Comparison of ENCODE assay signal across 15 cellular contexts in genomic region chr2:72414108-72414507, GRCh38.
A peak's percentile ranks its signal among the peaks of the same experiment; 100 is the strongest.
DNase-seq lines count a peak whose midpoint lies in the region; TF ChIP-seq lines count a peak whose summit lies in the region.
"Had no signal": no experiment of that assay in that cellular context is flagged by ENCODE, and none has a peak within 500 bp of the region (broad histone marks: within the 10 kb centered on the region; RNA-seq: fewer than 3 reads in every experiment).

No MANE protein-coding gene starts in this region.

- H3K36me3 ChIP-seq in WERI-Rb-1, result no peaks in the 10 kb centered on the region

- peak; percentile 48 for DNase-seq in AG08395 (ENCODE audit: low spot score)
- DNase-seq in GM03348 (ENCODE audit: low spot score), result peak; percentile 37
- DNase-seq in astrocyte of the hippocampus (ENCODE audit: low read depth, low spot score), result peak; percentile 13
- DNase-seq in fibroblast of the aortic adventitia (ENCODE audit: low read depth), result peak; percentile 80
- no peak for DNase-seq in NCI-H345 (lab: John Stamatoyannopoulos, UW)
- no peak for DNase-seq in activated naive CD4-positive, alpha-beta T cell treated with anti-CD3 and anti-CD28 coated beads, Interleukin-2, amount 50 U/mL, for 16 hours
- no peak for DNase-seq in WERI-Rb-1
- no peak for DNase-seq in NCI-H526 treated with DMSO at 0.1 percent for 48 hours (lab: John Stamatoyannopoulos, UW)
- DNase-seq: 8988T, GOT3, KBM-7, NCI-H146, NCI-H2081, NCI-H510A treated with DMSO at 0.1 percent for 48 hours had no signal

- no peak overlapping the region for H3K4me3 ChIP-seq in fibroblast of the aortic adventitia (ENCODE audit: low read depth, low read length)
- H3K4me3 ChIP-seq in WERI-Rb-1 (ENCODE audit: low read depth, low read length), result no peak overlapping the region

- H3K9me3 ChIP-seq in WERI-Rb-1 (ENCODE audit: severe bottlenecking), result no peaks in the 10 kb centered on the region

- H3K27me3 ChIP-seq in WERI-Rb-1 (ENCODE audit: insufficient read depth, low read depth, severe bottlenecking), result no peaks in the 10 kb centered on the region

- no peak for TF ChIP-seq CTCF in fibroblast of the aortic adventitia (IDR thresholded peaks at IDR 0.05; ENCODE audit: insufficient read depth, low read length)
- no peak for TF ChIP-seq CTCF in WERI-Rb-1 (IDR thresholded peaks at IDR 0.05; ENCODE audit: low read depth, low read length)

- H3K27ac ChIP-seq in WERI-Rb-1, result no peak overlapping the region
- H3K27ac ChIP-seq: C4-2B had no signal

Comparison
In these comparisons a context has a peak if more than half of its experiments do, and no peak if none do; other contexts are left out.
1. DNase-seq: peak in AG08395 (single experiment), GM03348 (single experiment), astrocyte of the hippocampus (single experiment) and fibroblast of the aortic adventitia (single experiment); none in NCI-H345 (single experiment), activated naive CD4-positive, alpha-beta T cell treated with anti-CD3 and anti-CD28 coated beads, Interleukin-2, amount 50 U/mL, for 16 hours (single experiment), WERI-Rb-1 (single experiment) and NCI-H526 treated with DMSO at 0.1 percent for 48 hours (single experiment).